Comparison of ENCODE assay signal across 15 cellular contexts in genomic region chr19:4641132-4641531, GRCh38. TPM values are rescaled to one million over a fixed set of nuclear protein-coding genes. Genes with fewer than 3 reads are reported as not detected.
A peak's percentile ranks its signal among the peaks of the same experiment; 100 is the strongest.
DNase-seq lines count a peak whose midpoint lies in the region; ATAC-seq, FAIRE-seq and TF ChIP-seq lines count a peak whose summit lies in the region.
"Had no signal": no experiment of that assay in that cellular context is flagged by ENCODE, and none has a peak within 500 bp of the region (broad histone marks: within the 10 kb centered on the region; RNA-seq: fewer than 3 reads in every experiment).

No MANE protein-coding gene starts in this region.

- H3K9me3 Mint-ChIP-seq in activated T-cell treated with anti-CD3 and anti-CD28 coated beads, Interleukin-2, amount 50 U/mL, for 4 hours: no peaks in the 10 kb centered on the region
- H3K9me3 Mint-ChIP-seq in activated T-helper 17 cell treated with anti-CD3 and anti-CD28 coated beads, Interleukin-2, amount 50 U/mL, for 72 hours: no peaks in the 10 kb centered on the region
- H3K9me3 Mint-ChIP-seq in stimulated activated naive B cell treated with anti-CD40 and anti-IgM and Interleukin-4, amounts not matched to agents 10 μg/mL and 1 μg/mL and 100 μg/mL, for 72 hours: no peaks in the 10 kb centered on the region

- H2BK120ac ChIP-seq in neuronal stem cell (ENCODE audit: low read depth, low read length): no peak overlapping the region

- ATAC-seq in activated T-cell treated with anti-CD3 and anti-CD28 coated beads, Interleukin-2, amount 50 U/mL, for 4 hours: no peak
- no peak for ATAC-seq in activated T-helper 17 cell treated with anti-CD3 and anti-CD28 coated beads, Interleukin-2, amount 50 U/mL, for 72 hours (replicated peaks)
- no peak for ATAC-seq in stimulated activated naive B cell treated with anti-CD40 and anti-IgM and Interleukin-4, amounts not matched to agents 10 μg/mL and 1 μg/mL and 100 μg/mL, for 72 hours (replicated peaks)
- ATAC-seq in GM18873 (IDR thresholded peaks at IDR 0.05; ENCODE audit: low FRiP score, unreplicated experiment) (no peak), GM21723 (IDR thresholded peaks at IDR 0.05; ENCODE audit: unreplicated experiment) (no peak)

- no peak for FAIRE-seq in kidney (lab: Jason Lieb, UNC)

- no peak overlapping the region for H4K91ac ChIP-seq in neuronal stem cell (ENCODE audit: low read depth, low read length, poor library complexity)

- H3K23ac ChIP-seq in neuronal stem cell (ENCODE audit: low read depth, low read length, poor library complexity): no peak overlapping the region

- intact Hi-C loops in kidney (cut with DNase I): no loop called here

- no peaks in the 10 kb centered on the region for H3K36me3 Mint-ChIP-seq in activated T-cell treated with anti-CD3 and anti-CD28 coated beads, Interleukin-2, amount 50 U/mL, for 4 hours (ENCODE audit: insufficient read depth)
- H3K36me3 Mint-ChIP-seq in activated T-helper 17 cell treated with anti-CD3 and anti-CD28 coated beads, Interleukin-2, amount 50 U/mL, for 72 hours (ENCODE audit: low read depth): peaks cover 1% of the 10 kb centered on the region
- H3K36me3 Mint-ChIP-seq in stimulated activated naive B cell treated with anti-CD40 and anti-IgM and Interleukin-4, amounts not matched to agents 10 μg/mL and 1 μg/mL and 100 μg/mL, for 72 hours: peaks cover 7 to 8% of the 10 kb centered on the region in 2 donors

- no peak overlapping the region for H3K4me3 ChIP-seq in kidney (ENCODE audit: low read length in 2 of 2)
- peak overlapping the region in 1 of 2 donors; percentile 39 for H3K4me3 ChIP-seq in neuronal stem cell (ENCODE audit: low read length in 2 of 2)

- no peak overlapping the region for H2BK12ac ChIP-seq in neuronal stem cell (ENCODE audit: low read length)

- H3K9ac ChIP-seq in kidney (ENCODE audit: low read length in 2 of 2) (no peak overlapping the region), neuronal stem cell (ENCODE audit: low read depth, low read length, poor library complexity) (no peak overlapping the region)

- no peak for DNase-seq in activated T-cell treated with anti-CD3 and anti-CD28 coated beads, Interleukin-2, amount 50 U/mL, for 4 hours
- DNase-seq in activated T-cell treated with anti-CD3 and anti-CD28 coated beads for 4 hours: no peak
- peak; percentile 51 for DNase-seq in kidney
- no peak for DNase-seq in stimulated activated naive B cell treated with anti-CD40 and anti-IgM and Interleukin-4, amounts not matched to agents 10 μg/mL and 1 μg/mL and 100 μg/mL, for 72 hours
- DNase-seq in neuronal stem cell (ENCODE audit: low spot score): no peak
- DNase-seq: activated CD4-positive, alpha-beta T cell treated with anti-CD3 and anti-CD28 coated beads, Interleukin-2, amount 50 U/mL, for 4 hours; dermis blood vessel endothelial cell; foreskin fibroblast; GOT3; islet precursor cell; NCI-H2171; SW 1271 had no signal

- peak overlapping the region; percentile 50 for H3K4me3 Mint-ChIP-seq in activated T-cell treated with anti-CD3 and anti-CD28 coated beads, Interleukin-2, amount 50 U/mL, for 4 hours
- H3K4me3 Mint-ChIP-seq in activated T-helper 17 cell treated with anti-CD3 and anti-CD28 coated beads, Interleukin-2, amount 50 U/mL, for 72 hours: peak overlapping the region; percentile 96
- peak overlapping the region; percentile 39 to 54 for H3K4me3 Mint-ChIP-seq in stimulated activated naive B cell treated with anti-CD40 and anti-IgM and Interleukin-4, amounts not matched to agents 10 μg/mL and 1 μg/mL and 100 μg/mL, for 72 hours

- H3K36me3 ChIP-seq in kidney (ENCODE audit: control insufficient read depth in 1 of 2, insufficient read depth in 2 of 2, low read length in 2 of 2) (no peaks in the 10 kb centered on the region), neuronal stem cell (replicated peaks in 1 of 2; ENCODE audit: control insufficient read depth in 2 of 2, insufficient read depth in 2 of 2, low read length in 2 of 2) (no peaks in the 10 kb centered on the region)

- peaks cover 4 to 19% of the 10 kb centered on the region in 2 donors for H3K4me1 ChIP-seq in kidney (ENCODE audit: control insufficient read depth in 1 of 2, insufficient read depth in 1 of 2, low read depth in 1 of 2, low read length in 2 of 2)
- H3K4me1 ChIP-seq in neuronal stem cell (ENCODE audit: control insufficient read depth in 2 of 2, insufficient read depth in 1 of 2, low read depth in 1 of 2, low read length in 2 of 2): peaks cover 2 to 9% of the 10 kb centered on the region in 2 donors

- H2AFZ ChIP-seq in neuronal stem cell (ENCODE audit: low read length): no peak overlapping the region

- H3K9me3 ChIP-seq in kidney (ENCODE audit: control insufficient read depth in 1 of 2, low read length in 2 of 2) (no peaks in the 10 kb centered on the region), neuronal stem cell (replicated peaks in 1 of 2; ENCODE audit: control insufficient read depth in 2 of 2, insufficient read depth in 1 of 2, low read depth in 1 of 2, low read length in 2 of 2) (no peaks in the 10 kb centered on the region)

- H3K4me1 Mint-ChIP-seq in activated T-cell treated with anti-CD3 and anti-CD28 coated beads, Interleukin-2, amount 50 U/mL, for 4 hours (ENCODE audit: low read depth): peaks cover 30% of the 10 kb centered on the region
- peaks cover 4% of the 10 kb centered on the region for H3K4me1 Mint-ChIP-seq in activated T-helper 17 cell treated with anti-CD3 and anti-CD28 coated beads, Interleukin-2, amount 50 U/mL, for 72 hours
- H3K4me1 Mint-ChIP-seq in stimulated activated naive B cell treated with anti-CD40 and anti-IgM and Interleukin-4, amounts not matched to agents 10 μg/mL and 1 μg/mL and 100 μg/mL, for 72 hours: peaks cover 21 to 56% of the 10 kb centered on the region in 2 donors

- H2AK5ac ChIP-seq in neuronal stem cell (ENCODE audit: low read depth, low read length): no peak overlapping the region

- peaks cover 0 to 8% (median 8%) of the 10 kb centered on the region in 3 experiments for H3K27me3 ChIP-seq in neuronal stem cell (ENCODE audit: control insufficient read depth in 3 of 3, insufficient read depth in 3 of 3, low read depth in 1 of 3, low read length in 3 of 3)

- H3K79me1 ChIP-seq in neuronal stem cell (ENCODE audit: low read depth, low read length): no peaks in the 10 kb centered on the region

- no peak overlapping the region for H3K4ac ChIP-seq in neuronal stem cell (ENCODE audit: low read length)

- no peak overlapping the region for H2BK5ac ChIP-seq in neuronal stem cell (ENCODE audit: low read length)

- H3K27ac ChIP-seq in kidney (ENCODE audit: low read depth in 2 of 2, low read length in 2 of 2) (no peak overlapping the region), neuronal stem cell (replicated peaks; ENCODE audit: low read length) (no peak overlapping the region)

- peak overlapping the region; percentile 25 for H3K27ac Mint-ChIP-seq in activated T-helper 17 cell treated with anti-CD3 and anti-CD28 coated beads, Interleukin-2, amount 50 U/mL, for 72 hours
- H3K27ac Mint-ChIP-seq in stimulated activated naive B cell treated with anti-CD40 and anti-IgM and Interleukin-4, amounts not matched to agents 10 μg/mL and 1 μg/mL and 100 μg/mL, for 72 hours: no peak overlapping the region

- H2BK15ac ChIP-seq in neuronal stem cell (ENCODE audit: low read length): no peak overlapping the region

- WGBS in neuronal stem cell (ENCODE audit: extremely low coverage in 2 of 2, insufficient read length in 2 of 2, insufficient replicate concordance in 1 of 2), 2 donors: no CpG with 5 or more reads among the region's 14 CpGs

- no peak overlapping the region for H3K14ac ChIP-seq in neuronal stem cell (ENCODE audit: low read length)

- no peaks in the 10 kb centered on the region for H3K27me3 Mint-ChIP-seq in activated T-cell treated with anti-CD3 and anti-CD28 coated beads, Interleukin-2, amount 50 U/mL, for 4 hours (ENCODE audit: low read depth)
- no peaks in the 10 kb centered on the region for H3K27me3 Mint-ChIP-seq in activated T-helper 17 cell treated with anti-CD3 and anti-CD28 coated beads, Interleukin-2, amount 50 U/mL, for 72 hours
- no peaks in the 10 kb centered on the region for H3K27me3 Mint-ChIP-seq in stimulated activated naive B cell treated with anti-CD40 and anti-IgM and Interleukin-4, amounts not matched to agents 10 μg/mL and 1 μg/mL and 100 μg/mL, for 72 hours

- no peak overlapping the region for H4K8ac ChIP-seq in neuronal stem cell (ENCODE audit: low read depth, low read length)

- no peak overlapping the region for H3K18ac ChIP-seq in neuronal stem cell (ENCODE audit: low read length)

- no peak overlapping the region for H3K4me2 ChIP-seq in neuronal stem cell (ENCODE audit: insufficient read depth, low read length, poor library complexity, severe bottlenecking)

- no peak for TF ChIP-seq CTCF in kidney (IDR thresholded peaks at IDR 0.05; ENCODE audit: borderline replicate concordance, extremely low read depth, insufficient read depth)

RNA-seq across cellular contexts. Expression of gene TNFAIP8L1, which starts 1.8 kb away (rescaled TPM):
- 1 to 10 TPM; 3.2 to 4.0 (median 3.9) TPM for total RNA-seq in activated T-cell treated with anti-CD3 and anti-CD28 coated beads, Interleukin-2, amount 50 U/mL, for 4 hours
- 10 to 100 TPM; 18.0 to 23.6 TPM for total RNA-seq in activated T-helper 17 cell treated with anti-CD3 and anti-CD28 coated beads, Interleukin-2, amount 50 U/mL, for 72 hours
- total RNA-seq in kidney: 11.5 TPM
- 16.0 TPM for polyA plus RNA-seq in kidney (ENCODE audit: insufficient read depth, low read depth, low replicate concordance)
- polyA plus RNA-seq in neuronal stem cell (2013, experiment 1 of 2): 15.5 TPM
- 15.7 TPM for polyA plus RNA-seq in neuronal stem cell (2013, experiment 2 of 2)

RNA-seq across cellular contexts. Expression of gene MYDGF, which starts 29.0 kb away (rescaled TPM):
- total RNA-seq in activated T-cell treated with anti-CD3 and anti-CD28 coated beads, Interleukin-2, amount 50 U/mL, for 4 hours: 100 to 1,000 TPM; 129 to 150 (median 134) TPM
- 10 to 100 TPM; 47.8 to 79.0 TPM for total RNA-seq in activated T-helper 17 cell treated with anti-CD3 and anti-CD28 coated beads, Interleukin-2, amount 50 U/mL, for 72 hours
- total RNA-seq in kidney: 75.8 TPM
- 85.5 TPM for polyA plus RNA-seq in kidney (ENCODE audit: insufficient read depth, low read depth, low replicate concordance)
- polyA plus RNA-seq in neuronal stem cell (2013, experiment 1 of 2): 33.5 TPM
- 33.9 TPM for polyA plus RNA-seq in neuronal stem cell (2013, experiment 2 of 2)
